In the genomic region with DNA sequence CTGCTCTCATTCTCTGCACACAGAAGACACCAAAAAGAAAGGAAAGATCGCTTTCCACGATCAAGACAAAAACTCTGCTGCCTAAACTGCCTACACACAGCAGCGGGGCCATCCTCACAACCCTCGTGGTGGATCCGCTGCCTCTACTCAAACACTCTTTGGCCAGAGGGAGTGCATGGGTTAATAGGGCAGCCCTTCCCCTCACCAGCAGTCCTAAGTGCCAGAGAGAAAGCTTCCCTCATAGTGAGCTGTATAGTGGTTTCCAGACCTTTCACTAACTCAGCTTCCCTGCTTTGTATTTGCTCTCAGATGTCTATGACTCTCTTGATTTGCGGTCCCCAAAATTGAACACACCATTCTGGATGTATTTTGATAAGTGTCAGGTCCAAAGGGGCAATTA, we compare ENCODE assay signal across 1 cellular context.
TF ChIP-seq lines count a peak whose summit lies in the region.

No MANE protein-coding gene starts in this region.

TF ChIP-seq in K562, 482 proteins besides CTCF, POLR2A, EP300 and RAD21 (continued from another document):
- TF ChIP-seq, protein P1, sequence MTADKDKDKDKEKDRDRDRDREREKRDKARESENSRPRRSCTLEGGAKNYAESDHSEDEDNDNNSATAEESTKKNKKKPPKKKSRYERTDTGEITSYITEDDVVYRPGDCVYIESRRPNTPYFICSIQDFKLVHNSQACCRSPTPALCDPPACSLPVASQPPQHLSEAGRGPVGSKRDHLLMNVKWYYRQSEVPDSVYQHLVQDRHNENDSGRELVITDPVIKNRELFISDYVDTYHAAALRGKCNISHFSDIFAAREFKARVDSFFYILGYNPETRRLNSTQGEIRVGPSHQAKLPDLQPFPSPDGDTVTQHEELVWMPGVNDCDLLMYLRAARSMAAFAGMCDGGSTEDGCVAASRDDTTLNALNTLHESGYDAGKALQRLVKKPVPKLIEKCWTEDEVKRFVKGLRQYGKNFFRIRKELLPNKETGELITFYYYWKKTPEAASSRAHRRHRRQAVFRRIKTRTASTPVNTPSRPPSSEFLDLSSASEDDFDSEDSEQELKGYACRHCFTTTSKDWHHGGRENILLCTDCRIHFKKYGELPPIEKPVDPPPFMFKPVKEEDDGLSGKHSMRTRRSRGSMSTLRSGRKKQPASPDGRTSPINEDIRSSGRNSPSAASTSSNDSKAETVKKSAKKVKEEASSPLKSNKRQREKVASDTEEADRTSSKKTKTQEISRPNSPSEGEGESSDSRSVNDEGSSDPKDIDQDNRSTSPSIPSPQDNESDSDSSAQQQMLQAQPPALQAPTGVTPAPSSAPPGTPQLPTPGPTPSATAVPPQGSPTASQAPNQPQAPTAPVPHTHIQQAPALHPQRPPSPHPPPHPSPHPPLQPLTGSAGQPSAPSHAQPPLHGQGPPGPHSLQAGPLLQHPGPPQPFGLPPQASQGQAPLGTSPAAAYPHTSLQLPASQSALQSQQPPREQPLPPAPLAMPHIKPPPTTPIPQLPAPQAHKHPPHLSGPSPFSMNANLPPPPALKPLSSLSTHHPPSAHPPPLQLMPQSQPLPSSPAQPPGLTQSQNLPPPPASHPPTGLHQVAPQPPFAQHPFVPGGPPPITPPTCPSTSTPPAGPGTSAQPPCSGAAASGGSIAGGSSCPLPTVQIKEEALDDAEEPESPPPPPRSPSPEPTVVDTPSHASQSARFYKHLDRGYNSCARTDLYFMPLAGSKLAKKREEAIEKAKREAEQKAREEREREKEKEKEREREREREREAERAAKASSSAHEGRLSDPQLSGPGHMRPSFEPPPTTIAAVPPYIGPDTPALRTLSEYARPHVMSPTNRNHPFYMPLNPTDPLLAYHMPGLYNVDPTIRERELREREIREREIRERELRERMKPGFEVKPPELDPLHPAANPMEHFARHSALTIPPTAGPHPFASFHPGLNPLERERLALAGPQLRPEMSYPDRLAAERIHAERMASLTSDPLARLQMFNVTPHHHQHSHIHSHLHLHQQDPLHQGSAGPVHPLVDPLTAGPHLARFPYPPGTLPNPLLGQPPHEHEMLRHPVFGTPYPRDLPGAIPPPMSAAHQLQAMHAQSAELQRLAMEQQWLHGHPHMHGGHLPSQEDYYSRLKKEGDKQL (CRISPR knock-in tag; IDR thresholded peaks at IDR 0.05; ENCODE audit: borderline replicate concordance), result no peak
- TF ChIP-seq BRF1 (IDR thresholded peaks at IDR 0.05; ENCODE audit: borderline replicate concordance, extremely low read depth, insufficient read length), result no peak
- no peak for TF ChIP-seq TAL1 (IDR thresholded peaks at IDR 0.05)
- TF ChIP-seq GATAD2A (IDR thresholded peaks at IDR 0.05), result no peak
